8 cellular contexts compared by ENCODE assay signal in genomic region chr15:89333959-89334509, GRCh38. TPM values are rescaled to one million over a fixed set of nuclear protein-coding genes. Genes with fewer than 3 reads are reported as not detected.
DNase-seq lines count a peak whose midpoint lies in the region; ATAC-seq, FAIRE-seq and TF ChIP-seq lines count a peak whose summit lies in the region.

No MANE protein-coding gene starts in this region.

- no peak for FAIRE-seq in urothelium cell line (lab: Jason Lieb, UNC)

- peak overlapping the region; percentile 50 for H3K27ac ChIP-seq in temporal lobe (ENCODE audit: low read depth, low read length)

- peak overlapping the region; percentile 90 for H3K4me3 ChIP-seq in GM12864 (ENCODE audit: low read depth, low read length)
- peak overlapping the region; percentile 85 for H3K4me3 ChIP-seq in HFF-Myc (replicated peaks; ENCODE audit: low read depth, low read length)

- ATAC-seq in activated naive CD4-positive, alpha-beta T cell treated with anti-CD3 and anti-CD28 coated beads, Interleukin-2, amount 50 U/mL, for 72 hours = no peak
- no peak for ATAC-seq in HG02763 (IDR thresholded peaks at IDR 0.05; ENCODE audit: unreplicated experiment)

- TF ChIP-seq CTCF in GM12864 (IDR thresholded peaks at IDR 0.05; ENCODE audit: low read depth, low read length, missing control alignments) = no peak
- no peak for TF ChIP-seq CTCF in HFF-Myc (IDR thresholded peaks at IDR 0.05; ENCODE audit: low read depth, low read length, missing control alignments)

- peak overlapping the region; percentile 81 to 98 for H3K27ac Mint-ChIP-seq in activated naive CD4-positive, alpha-beta T cell treated with anti-CD3 and anti-CD28 coated beads, Interleukin-2, amount 50 U/mL, for 72 hours

- peaks cover 30 to 31% of the 10 kb centered on the region in 2 donors for H3K36me3 Mint-ChIP-seq in activated naive CD4-positive, alpha-beta T cell treated with anti-CD3 and anti-CD28 coated beads, Interleukin-2, amount 50 U/mL, for 72 hours

- no peak for DNase-seq in GM12864 (ENCODE audit: low read depth)
- no peak for DNase-seq in HFF-Myc (ENCODE audit: extremely low read depth, low read depth)
- DNase-seq in activated naive CD4-positive, alpha-beta T cell treated with anti-CD3 and anti-CD28 coated beads, Interleukin-2, amount 50 U/mL, for 72 hours (ENCODE audit: low spot score in 2 of 2) = no peak
- peak; percentile 21 for DNase-seq in iris pigment epithelial cell (ENCODE audit: low read depth)
- no peak for DNase-seq in urothelium cell line (ENCODE audit: low spot score)
- DNase-seq in ureter (ENCODE audit: low spot score) = no peak

- H3K9me3 Mint-ChIP-seq in activated naive CD4-positive, alpha-beta T cell treated with anti-CD3 and anti-CD28 coated beads, Interleukin-2, amount 50 U/mL, for 72 hours = no peaks in the 10 kb centered on the region

RNA-seq across cellular contexts. Expression of gene POLG, which starts 0.6 kb away (rescaled TPM):
- 10 to 100 TPM; 76.1 to 83.7 TPM for total RNA-seq in activated naive CD4-positive, alpha-beta T cell treated with anti-CD3 and anti-CD28 coated beads, Interleukin-2, amount 50 U/mL, for 72 hours
- 27.5 TPM for total RNA-seq in temporal lobe
- 64.8 TPM for total RNA-seq in ureter
